ENCODE assay signal across 1 cellular context in the genomic region with DNA sequence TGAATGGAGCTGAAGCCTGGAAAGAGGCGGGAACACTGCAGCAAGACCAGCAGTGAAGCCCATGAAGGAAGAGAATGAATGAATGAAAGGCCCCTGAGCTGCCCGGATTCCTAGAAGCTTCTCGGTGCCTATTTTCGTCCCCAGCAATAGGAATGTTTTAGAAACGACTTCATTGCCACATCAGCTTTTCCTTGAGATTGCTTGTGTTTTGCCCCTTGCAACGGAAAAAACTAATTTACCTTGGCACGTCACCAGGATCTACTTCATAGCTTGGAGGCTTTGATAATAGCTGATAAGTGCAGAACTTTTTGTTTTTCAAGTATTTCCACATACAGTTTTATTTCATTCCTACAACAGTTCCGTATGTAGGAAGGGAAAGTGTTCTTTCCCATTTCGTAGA.
TF ChIP-seq lines count a peak whose summit lies in the region.

No MANE protein-coding gene starts in this region.

TF ChIP-seq in GM23338, 12 proteins besides CTCF, POLR2A, EP300 and RAD21 (continued from another document):
- no peak for TF ChIP-seq POLR2AphosphoS5 (IDR thresholded peaks at IDR 0.05; ENCODE audit: low read depth)
- no peak for TF ChIP-seq STAT1 (IDR thresholded peaks at IDR 0.05; ENCODE audit: unreplicated experiment)
- no peak for TF ChIP-seq JUNB (IDR thresholded peaks at IDR 0.05; ENCODE audit: unreplicated experiment)
- TF ChIP-seq EZH2 (IDR thresholded peaks at IDR 0.05; ENCODE audit: low read depth, unreplicated experiment), result no peak
- TF ChIP-seq, protein P1, sequence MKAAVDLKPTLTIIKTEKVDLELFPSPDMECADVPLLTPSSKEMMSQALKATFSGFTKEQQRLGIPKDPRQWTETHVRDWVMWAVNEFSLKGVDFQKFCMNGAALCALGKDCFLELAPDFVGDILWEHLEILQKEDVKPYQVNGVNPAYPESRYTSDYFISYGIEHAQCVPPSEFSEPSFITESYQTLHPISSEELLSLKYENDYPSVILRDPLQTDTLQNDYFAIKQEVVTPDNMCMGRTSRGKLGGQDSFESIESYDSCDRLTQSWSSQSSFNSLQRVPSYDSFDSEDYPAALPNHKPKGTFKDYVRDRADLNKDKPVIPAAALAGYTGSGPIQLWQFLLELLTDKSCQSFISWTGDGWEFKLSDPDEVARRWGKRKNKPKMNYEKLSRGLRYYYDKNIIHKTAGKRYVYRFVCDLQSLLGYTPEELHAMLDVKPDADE (IDR thresholded peaks at IDR 0.05), result no peak
- no peak for TF ChIP-seq NANOG (IDR thresholded peaks at IDR 0.05; ENCODE audit: borderline replicate concordance)
- TF ChIP-seq, protein P2, sequence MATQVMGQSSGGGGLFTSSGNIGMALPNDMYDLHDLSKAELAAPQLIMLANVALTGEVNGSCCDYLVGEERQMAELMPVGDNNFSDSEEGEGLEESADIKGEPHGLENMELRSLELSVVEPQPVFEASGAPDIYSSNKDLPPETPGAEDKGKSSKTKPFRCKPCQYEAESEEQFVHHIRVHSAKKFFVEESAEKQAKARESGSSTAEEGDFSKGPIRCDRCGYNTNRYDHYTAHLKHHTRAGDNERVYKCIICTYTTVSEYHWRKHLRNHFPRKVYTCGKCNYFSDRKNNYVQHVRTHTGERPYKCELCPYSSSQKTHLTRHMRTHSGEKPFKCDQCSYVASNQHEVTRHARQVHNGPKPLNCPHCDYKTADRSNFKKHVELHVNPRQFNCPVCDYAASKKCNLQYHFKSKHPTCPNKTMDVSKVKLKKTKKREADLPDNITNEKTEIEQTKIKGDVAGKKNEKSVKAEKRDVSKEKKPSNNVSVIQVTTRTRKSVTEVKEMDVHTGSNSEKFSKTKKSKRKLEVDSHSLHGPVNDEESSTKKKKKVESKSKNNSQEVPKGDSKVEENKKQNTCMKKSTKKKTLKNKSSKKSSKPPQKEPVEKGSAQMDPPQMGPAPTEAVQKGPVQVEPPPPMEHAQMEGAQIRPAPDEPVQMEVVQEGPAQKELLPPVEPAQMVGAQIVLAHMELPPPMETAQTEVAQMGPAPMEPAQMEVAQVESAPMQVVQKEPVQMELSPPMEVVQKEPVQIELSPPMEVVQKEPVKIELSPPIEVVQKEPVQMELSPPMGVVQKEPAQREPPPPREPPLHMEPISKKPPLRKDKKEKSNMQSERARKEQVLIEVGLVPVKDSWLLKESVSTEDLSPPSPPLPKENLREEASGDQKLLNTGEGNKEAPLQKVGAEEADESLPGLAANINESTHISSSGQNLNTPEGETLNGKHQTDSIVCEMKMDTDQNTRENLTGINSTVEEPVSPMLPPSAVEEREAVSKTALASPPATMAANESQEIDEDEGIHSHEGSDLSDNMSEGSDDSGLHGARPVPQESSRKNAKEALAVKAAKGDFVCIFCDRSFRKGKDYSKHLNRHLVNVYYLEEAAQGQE (IDR thresholded peaks at IDR 0.05; ENCODE audit: unreplicated experiment), result no peak
- no peak for TF ChIP-seq EZH2phosphoT487 (IDR thresholded peaks at IDR 0.05; ENCODE audit: unreplicated experiment)
